12 cellular contexts compared by ENCODE assay signal in genomic region chr9:16063241-16063591, GRCh38.
"Had no signal": no experiment of that assay in that cellular context is flagged by ENCODE, and none has a peak within 500 bp of the region (broad histone marks: within the 10 kb centered on the region; RNA-seq: fewer than 3 reads in every experiment).

No MANE protein-coding gene starts in this region.

- H3K27ac ChIP-seq: ascending aorta, colonic mucosa, gastrocnemius medialis, neural progenitor cell, parathyroid adenoma, transverse colon had no signal

- H3K4me3 Mint-ChIP-seq: activated CD4-positive, alpha-beta memory T cell treated with anti-CD3 and anti-CD28 coated beads, Interleukin-2, amount 10 ng/mL, durations not matched to agents 7 days and 5 days; mesothelial cell of epicardium; neural progenitor cell had no signal

- H3K4me1 ChIP-seq: ascending aorta, colonic mucosa, gastrocnemius medialis, parathyroid adenoma, transverse colon had no signal

- H3K9me3 Mint-ChIP-seq: mesothelial cell of epicardium had no signal

- H3K36me3 ChIP-seq: ascending aorta, colonic mucosa, gastrocnemius medialis, neural progenitor cell, transverse colon had no signal

- H3K79me2 ChIP-seq: parathyroid adenoma had no signal

- H2AFZ ChIP-seq: neural progenitor cell, parathyroid adenoma had no signal

- DNase-seq: activated CD4-positive, alpha-beta memory T cell treated with anti-CD3 and anti-CD28 coated beads, Interleukin-2, amount 10 ng/mL, durations not matched to agents 7 days and 5 days; activated gamma-delta T cell treated with Interleukin-2 at 50 U/mL for 16 hours; activated T-cell treated with anti-CD3 and anti-CD28 coated beads, Interleukin-2, amount 50 U/mL, for 48 hours; colonic mucosa; gastrocnemius medialis; small intestine; substantia nigra; transverse colon had no signal

- ATAC-seq: gastrocnemius medialis had no signal

- H3K27me3 ChIP-seq: ascending aorta, colonic mucosa, gastrocnemius medialis, neural progenitor cell, transverse colon had no signal

- H3K36me3 Mint-ChIP-seq: neural progenitor cell had no signal

- H3K9me3 ChIP-seq: ascending aorta, colonic mucosa, gastrocnemius medialis, transverse colon had no signal

- H3K4me3 ChIP-seq: ascending aorta, colonic mucosa, gastrocnemius medialis, neural progenitor cell, transverse colon had no signal

- H3K27me3 Mint-ChIP-seq: activated CD4-positive, alpha-beta memory T cell treated with anti-CD3 and anti-CD28 coated beads, Interleukin-2, amount 10 ng/mL, durations not matched to agents 7 days and 5 days had no signal

- H3K27ac Mint-ChIP-seq: activated CD4-positive, alpha-beta memory T cell treated with anti-CD3 and anti-CD28 coated beads, Interleukin-2, amount 10 ng/mL, durations not matched to agents 7 days and 5 days; mesothelial cell of epicardium; neural progenitor cell had no signal
